In the genomic region with DNA sequence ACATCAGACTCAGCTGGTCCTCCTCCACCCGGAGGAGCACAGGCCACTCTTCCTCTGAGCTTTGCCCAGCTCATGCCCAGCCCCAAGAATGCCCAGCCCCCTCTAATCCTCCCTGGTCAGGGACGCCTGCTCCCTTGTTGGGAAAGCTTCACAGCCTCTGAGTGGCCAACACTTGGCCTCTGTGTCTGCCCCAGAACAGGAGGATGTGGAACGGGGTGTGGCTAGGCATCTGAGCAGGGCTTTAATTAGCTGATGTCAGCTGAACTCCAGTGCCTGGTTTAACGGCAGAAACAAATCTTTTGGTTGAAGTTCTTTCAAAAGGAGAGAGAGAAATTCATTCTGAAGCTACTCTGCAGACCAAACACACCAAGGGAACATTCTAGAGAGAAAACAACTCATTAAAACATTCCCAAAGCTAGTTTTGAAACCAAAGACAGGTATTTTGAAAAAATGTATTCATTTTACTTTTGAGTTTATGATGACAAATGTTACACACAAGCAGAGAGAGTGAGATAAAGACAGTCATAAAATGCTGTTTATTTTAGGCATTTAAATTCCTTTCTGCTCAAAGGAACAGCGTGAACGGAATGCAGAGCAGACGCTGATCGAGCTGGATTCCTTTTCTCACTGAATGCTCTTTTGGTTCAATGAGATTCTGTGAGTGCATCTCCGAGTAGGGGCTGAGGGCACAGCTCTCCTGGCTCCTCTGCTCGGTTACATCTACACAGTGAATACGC, we compare ENCODE assay signal across 10 cellular contexts.
A peak's percentile ranks its signal among the peaks of the same experiment; 100 is the strongest.
DNase-seq lines count a peak whose midpoint lies in the region; ATAC-seq and TF ChIP-seq lines count a peak whose summit lies in the region.
"Had no signal": no experiment of that assay in that cellular context is flagged by ENCODE, and none has a peak within 500 bp of the region (broad histone marks: within the 10 kb centered on the region; RNA-seq: fewer than 3 reads in every experiment).

No MANE protein-coding gene starts in this region.

- no peaks in the 10 kb centered on the region for H3F3A ChIP-seq in PC-3 (ENCODE audit: low read length, unreplicated experiment)

- no peak overlapping the region for H3K4me3 Mint-ChIP-seq in activated T-helper 1 cell treated with anti-CD3 and anti-CD28 coated beads, Interleukin-12 subunit alpha, Interleukin-12 subunit beta, Interleukin-2, Interleukin-4 antibody, amounts not matched to agents 30 ng/mL and 10 ng/mL and 1 ng/mL, durations not matched to agents 14 hours and 24 hours and 36 hours

- no peak for TF ChIP-seq CTCF in PC-3 (conservative IDR thresholded peaks at IDR 0.05; ENCODE audit: low read depth, low read length)
- no peak for TF ChIP-seq CTCF in fibroblast of lung (conservative IDR thresholded peaks at IDR 0.05 in 1 of 2, IDR thresholded peaks at IDR 0.05 in 1 of 2; ENCODE audit: low read depth in 1 of 2, low read length in 2 of 2)
- TF ChIP-seq CTCF in omental fat pad (IDR thresholded peaks at IDR 0.05) = no peak

- H3K36me3 Mint-ChIP-seq in activated T-helper 1 cell treated with anti-CD3 and anti-CD28 coated beads, Interleukin-12 subunit alpha, Interleukin-12 subunit beta, Interleukin-2, Interleukin-4 antibody, amounts not matched to agents 30 ng/mL and 10 ng/mL and 1 ng/mL, durations not matched to agents 14 hours and 24 hours and 36 hours (ENCODE audit: low read depth) = no peaks in the 10 kb centered on the region

- H3K4me1 ChIP-seq in PC-3 (ENCODE audit: insufficient read depth, low read length) (peaks cover 5% of the 10 kb centered on the region; the same call in 1 of the 2 replicates), fibroblast of lung (ENCODE audit: control insufficient read depth, extremely low read depth, insufficient read depth, low read length) (no peaks in the 10 kb centered on the region)
- H3K4me1 ChIP-seq: SJCRH30 had no signal

- peaks cover 5% of the 10 kb centered on the region for H3K4me1 Mint-ChIP-seq in activated T-helper 1 cell treated with anti-CD3 and anti-CD28 coated beads, Interleukin-12 subunit alpha, Interleukin-12 subunit beta, Interleukin-2, Interleukin-4 antibody, amounts not matched to agents 30 ng/mL and 10 ng/mL and 1 ng/mL, durations not matched to agents 14 hours and 24 hours and 36 hours (ENCODE audit: low read depth)

- H3K9me2 ChIP-seq in PC-3 (replicated peaks; ENCODE audit: low read length) = no peaks in the 10 kb centered on the region

- H3K27me3 Mint-ChIP-seq in activated T-helper 1 cell treated with anti-CD3 and anti-CD28 coated beads, Interleukin-12 subunit alpha, Interleukin-12 subunit beta, Interleukin-2, Interleukin-4 antibody, amounts not matched to agents 30 ng/mL and 10 ng/mL and 1 ng/mL, durations not matched to agents 14 hours and 24 hours and 36 hours (ENCODE audit: insufficient read depth) = peaks cover 2% of the 10 kb centered on the region

- no TSS peak for BruUV-seq in PC-3 (replicated peaks; lab: Mats Ljungman, UMichigan)

- ATAC-seq in PC-3 (peak; percentile 71), omental fat pad (ENCODE audit: low FRiP score) (peak; percentile 69)

- intact Hi-C loops in PC-3 (cut with micrococcal nuclease) = no loop called here
- intact Hi-C loops in activated T-helper 1 cell treated with anti-CD3 and anti-CD28 coated beads, Interleukin-12 subunit alpha, Interleukin-12 subunit beta, Interleukin-2, Interleukin-4 antibody, amounts not matched to agents 30 ng/mL and 10 ng/mL and 1 ng/mL, durations not matched to agents 14 hours and 24 hours and 36 hours (cut with micrococcal nuclease) = no loop called here

- H3K4me3 ChIP-seq in PC-3 (ENCODE audit: low read length) (no peak overlapping the region), fibroblast of lung (replicated peaks in 1 of 4; ENCODE audit: control extremely low read depth in 1 of 4, insufficient read depth in 1 of 4, low read depth in 3 of 4, low read length in 4 of 4) (no peak overlapping the region)
- H3K4me3 ChIP-seq: SJCRH30 had no signal

- no peak overlapping the region for H3K27ac Mint-ChIP-seq in activated T-helper 1 cell treated with anti-CD3 and anti-CD28 coated beads, Interleukin-12 subunit alpha, Interleukin-12 subunit beta, Interleukin-2, Interleukin-4 antibody, amounts not matched to agents 30 ng/mL and 10 ng/mL and 1 ng/mL, durations not matched to agents 14 hours and 24 hours and 36 hours

- CTCF ChIA-PET in PC-3 (lab: Charles Lee) = no interaction called here

- no peaks in the 10 kb centered on the region for H3K36me3 ChIP-seq in PC-3 (ENCODE audit: low read depth, low read length)
- H3K36me3 ChIP-seq in fibroblast of lung (ENCODE audit: control insufficient read depth, insufficient read depth, low read length) = no peaks in the 10 kb centered on the region
- H3K36me3 ChIP-seq: SJCRH30 had no signal

- DNase-seq in Ammon's horn (ENCODE audit: low spot score) (peak; percentile 70), PC-3 (peak; percentile 6), fibroblast of lung (ENCODE audit: low read depth in 2 of 2) (peak; percentile 27 to 38), omental fat pad (ENCODE audit: low spot score) (no peak), iPS-NIHi11 (ENCODE audit: low spot score) (no peak), KG1 (lab: John Stamatoyannopoulos, UW) (no peak), HuH-7.5 (ENCODE audit: low spot score) (no peak)
- DNase-seq in activated T-helper 1 cell treated with anti-CD3 and anti-CD28 coated beads, Interleukin-12 subunit alpha, Interleukin-12 subunit beta, Interleukin-2, Interleukin-4 antibody, amounts not matched to agents 30 ng/mL and 10 ng/mL and 1 ng/mL, durations not matched to agents 14 hours and 24 hours and 36 hours (ENCODE audit: low spot score) = no peak
- DNase-seq: DMS53, SJCRH30 had no signal

- H3K9me3 ChIP-seq in PC-3 (ENCODE audit: low read length) = no peaks in the 10 kb centered on the region
- no peaks in the 10 kb centered on the region for H3K9me3 ChIP-seq in fibroblast of lung (ENCODE audit: control insufficient read depth, insufficient read depth, low read depth, low read length)

- H4K20me1 ChIP-seq in PC-3 (ENCODE audit: low read length) (no peaks in the 10 kb centered on the region), fibroblast of lung (ENCODE audit: control insufficient read depth, extremely low read depth, insufficient read depth, low read length) (no peaks in the 10 kb centered on the region)

- H3K4me2 ChIP-seq in PC-3 (ENCODE audit: low read length) = no peak overlapping the region
- no peak overlapping the region for H3K4me2 ChIP-seq in fibroblast of lung (ENCODE audit: extremely low read depth, insufficient read depth, low read length)

- H3K9ac ChIP-seq in PC-3 (ENCODE audit: low read length) = no peak overlapping the region
- H3K9ac ChIP-seq in fibroblast of lung (ENCODE audit: insufficient read depth, low read length) = no peak overlapping the region

- H2AFZ ChIP-seq in PC-3 (ENCODE audit: low read length) (no peak overlapping the region), fibroblast of lung (ENCODE audit: low read length) (no peak overlapping the region)

- H3K27ac ChIP-seq in PC-3 (ENCODE audit: low read length) (no peak overlapping the region), fibroblast of lung (ENCODE audit: insufficient read depth, low read length) (no peak overlapping the region)
- H3K27ac ChIP-seq: SJCRH30 had no signal

- H3K79me2 ChIP-seq in PC-3 (ENCODE audit: low read length) = no peaks in the 10 kb centered on the region
- H3K79me2 ChIP-seq in fibroblast of lung (ENCODE audit: control insufficient read depth, insufficient read depth, low read length) = no peaks in the 10 kb centered on the region

- H3K9me3 Mint-ChIP-seq in activated T-helper 1 cell treated with anti-CD3 and anti-CD28 coated beads, Interleukin-12 subunit alpha, Interleukin-12 subunit beta, Interleukin-2, Interleukin-4 antibody, amounts not matched to agents 30 ng/mL and 10 ng/mL and 1 ng/mL, durations not matched to agents 14 hours and 24 hours and 36 hours = no peaks in the 10 kb centered on the region

- H3K27me3 ChIP-seq in PC-3 (ENCODE audit: low read length) = no peaks in the 10 kb centered on the region
- H3K27me3 ChIP-seq in fibroblast of lung (ENCODE audit: control insufficient read depth, insufficient read depth, low read length) = no peaks in the 10 kb centered on the region
- H3K27me3 ChIP-seq: SJCRH30 had no signal

- POLR2A ChIA-PET in PC-3 (lab: Charles Lee; ENCODE audit: unreplicated experiment) = no interaction called here

Comparison
In these comparisons a context has a peak if more than half of its experiments do, and no peak if none do; other contexts are left out.
1. DNase-seq: peak in Ammon's horn (single experiment), PC-3 (single experiment) and fibroblast of lung (2 of 2); none in omental fat pad (single experiment), iPS-NIHi11 (single experiment), KG1 (single experiment), activated T-helper 1 cell treated with anti-CD3 and anti-CD28 coated beads, Interleukin-12 subunit alpha, Interleukin-12 subunit beta, Interleukin-2, Interleukin-4 antibody, amounts not matched to agents 30 ng/mL and 10 ng/mL and 1 ng/mL, durations not matched to agents 14 hours and 24 hours and 36 hours (single experiment) and HuH-7.5 (single experiment).